In the genomic region with DNA sequence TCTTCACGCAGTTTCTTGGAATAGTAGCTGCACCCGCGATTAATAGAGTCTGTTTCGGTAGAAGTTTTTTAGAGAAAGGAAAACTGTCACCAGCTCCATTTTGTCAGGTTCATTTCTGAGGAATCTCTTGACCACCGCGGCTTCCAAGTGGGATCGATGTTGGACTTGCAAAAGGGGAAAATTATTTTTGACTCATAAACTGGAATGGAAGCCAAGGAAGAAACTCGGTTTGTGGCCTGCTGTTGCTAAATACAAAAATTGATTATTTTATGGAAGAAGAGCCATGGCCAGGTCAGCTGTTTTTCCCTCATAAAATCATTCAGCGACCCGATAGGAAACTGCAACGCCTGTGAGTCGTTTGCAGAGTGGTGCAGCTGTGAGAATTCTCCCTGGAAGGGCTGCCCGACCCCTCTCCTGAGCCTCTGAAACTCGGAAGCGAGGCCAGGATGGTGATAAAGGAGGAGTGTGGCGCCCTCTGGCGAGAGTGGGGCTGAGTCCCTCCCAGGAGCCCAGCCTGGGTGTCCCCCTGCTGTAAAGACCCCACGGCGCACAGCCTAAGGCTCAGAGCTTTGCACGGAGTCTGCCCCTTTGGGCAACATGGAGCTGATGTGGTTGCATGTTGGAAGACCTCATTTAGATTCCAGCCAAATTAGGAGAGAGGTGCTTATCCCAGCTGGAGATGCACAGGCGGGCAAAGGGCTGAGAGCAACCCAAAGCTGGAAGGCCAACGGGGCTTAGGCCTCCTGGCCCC, we compare ENCODE assay signal across 8 cellular contexts.
DNase-seq lines count a peak whose midpoint lies in the region; ATAC-seq and TF ChIP-seq lines count a peak whose summit lies in the region.

No MANE protein-coding gene starts in this region.

- H2AK5ac ChIP-seq in trophoblast cell (ENCODE audit: low read length): no peak overlapping the region

- no CpG with 5 or more reads among the region's 22 CpGs for WGBS in trophoblast cell (ENCODE audit: extremely low coverage, insufficient coverage, insufficient read length)
- 43 to 49% methylated on average over 13 to 22 of the region's 22 CpGs for WGBS in transverse colon (ENCODE audit: low coverage in 1 of 2), 2 donors

- H3K79me1 ChIP-seq in trophoblast cell (ENCODE audit: low read length): peaks cover 27% of the 10 kb centered on the region

- H3K4me3 ChIP-seq in A673 (ENCODE audit: low read depth, low read length, poor library complexity, severe bottlenecking) (no peak overlapping the region), trophoblast cell (ENCODE audit: low read depth, low read length) (no peak overlapping the region), transverse colon (no peak overlapping the region)

- peak overlapping the region; percentile 67 for H4K91ac ChIP-seq in trophoblast cell (ENCODE audit: low read depth, low read length)

- H3K9ac ChIP-seq in trophoblast cell (ENCODE audit: low read length): no peak overlapping the region

- TF ChIP-seq CTCF in A673 (conservative IDR thresholded peaks at IDR 0.05; ENCODE audit: low read depth, low read length) (peak; percentile 87), GM13976 (IDR thresholded peaks at IDR 0.05; ENCODE audit: borderline replicate concordance, control extremely low read depth, extremely low read depth, insufficient read depth, missing control alignments) (peak; percentile 78), transverse colon (IDR thresholded peaks at IDR 0.05) (peak; percentile 75 to 90 (median 84))

- intact Hi-C loops in A673 (cut with micrococcal nuclease; ENCODE audit: unreplicated experiment) (loop anchor here (1.0 to 5.0 kb wide), 2 partner anchors 163 to 188 kb away; partner anchors contain the start of gene SPSB1), transverse colon (cut with DNase I; ENCODE audit: low total_unique reads) (no loop called here)
- intact Hi-C loops in activated T-helper 2 cell treated with anti-CD3 and anti-CD28 coated beads, Interferon-gamma antibody, Interleukin-2, Interleukin-4, amounts not matched to agents 10 μg/mL and 5 μg/mL and 100 μg/mL, durations not matched to agents 14 hours and 24 hours and 36 hours (cut with micrococcal nuclease): loop anchor here (1.0 to 2.0 kb wide), 3 partner anchors 35 to 188 kb away; no protein-coding TSS in a partner anchor

- H4K12ac ChIP-seq in trophoblast cell (ENCODE audit: low read depth, low read length): no peak overlapping the region

- no peak for ATAC-seq in GM18907 (IDR thresholded peaks at IDR 0.05; ENCODE audit: unreplicated experiment)

- no peak overlapping the region for H3K23ac ChIP-seq in trophoblast cell (ENCODE audit: low read length)

- H3K27ac Mint-ChIP-seq in activated T-helper 2 cell treated with anti-CD3 and anti-CD28 coated beads, Interferon-gamma antibody, Interleukin-2, Interleukin-4, amounts not matched to agents 10 μg/mL and 5 μg/mL and 100 μg/mL, durations not matched to agents 14 hours and 24 hours and 36 hours: no peak overlapping the region

- peak overlapping the region; percentile 24 for H2BK5ac ChIP-seq in trophoblast cell (ENCODE audit: low read depth, low read length, poor library complexity)

- POLR2A ChIA-PET in A673 (lab: Charles Lee; ENCODE audit: low non-redundant PET): no interaction called here

- no peak overlapping the region for H3K18ac ChIP-seq in trophoblast cell (ENCODE audit: low read length)

- peak overlapping the region; percentile 82 for H2BK120ac ChIP-seq in trophoblast cell (ENCODE audit: insufficient read depth, low read length, poor library complexity)

- no peak for TF ChIP-seq POLR2A in transverse colon (IDR thresholded peaks at IDR 0.05)

- H3K9me3 Mint-ChIP-seq in activated T-helper 2 cell treated with anti-CD3 and anti-CD28 coated beads, Interferon-gamma antibody, Interleukin-2, Interleukin-4, amounts not matched to agents 10 μg/mL and 5 μg/mL and 100 μg/mL, durations not matched to agents 14 hours and 24 hours and 36 hours: no peaks in the 10 kb centered on the region

- H3K9me3 ChIP-seq in A673 (ENCODE audit: low read depth, low read length, poor library complexity, severe bottlenecking) (no peaks in the 10 kb centered on the region), trophoblast cell (ENCODE audit: insufficient read depth, low read depth, low read length) (peaks cover 4% of the 10 kb centered on the region), transverse colon (no peaks in the 10 kb centered on the region)

- peak overlapping the region; percentile 21 for H3K14ac ChIP-seq in trophoblast cell (ENCODE audit: low read length)

- no TSS peak for BruUV-seq in A673 (replicated peaks; lab: Mats Ljungman, UMichigan)

- peaks cover 7% of the 10 kb centered on the region for H3K79me2 ChIP-seq in trophoblast cell (ENCODE audit: control insufficient read depth, insufficient read depth, low read length, poor library complexity)

- H3K4me1 ChIP-seq in A673 (ENCODE audit: insufficient read depth, low read length, poor library complexity, severe bottlenecking): no peaks in the 10 kb centered on the region
- peaks cover 32 to 33% of the 10 kb centered on the region in 2 experiments for H3K4me1 ChIP-seq in trophoblast cell (ENCODE audit: control insufficient read depth in 1 of 2, insufficient read depth in 2 of 2, low read length in 2 of 2)
- H3K4me1 ChIP-seq in transverse colon: peaks cover 0 to 3% (median 2%) of the 10 kb centered on the region in 4 donors

- H4K8ac ChIP-seq in trophoblast cell (ENCODE audit: low read depth, low read length): no peak overlapping the region

- no peak for TF ChIP-seq EP300 in transverse colon (IDR thresholded peaks at IDR 0.05; ENCODE audit: low read depth)

- peak overlapping the region; percentile 93 for H2BK12ac ChIP-seq in trophoblast cell (ENCODE audit: low read length)

- H3K27ac ChIP-seq in A673 (ENCODE audit: low read depth, low read length, poor library complexity, severe bottlenecking) (no peak overlapping the region), trophoblast cell (ENCODE audit: low read depth, low read length) (no peak overlapping the region), transverse colon (no peak overlapping the region)

- CTCF ChIA-PET in A673 (lab: Charles Lee): interaction anchor here (0.6 to 2.7 kb wide), 3 partner anchors 166 to 754 kb away, joined by 3 to 13 read pairs (median 12); no protein-coding TSS in a partner anchor

- no peaks in the 10 kb centered on the region for H3K36me3 ChIP-seq in A673 (ENCODE audit: insufficient read depth, low read length, poor library complexity, severe bottlenecking)
- H3K36me3 ChIP-seq in trophoblast cell (ENCODE audit: control insufficient read depth in 1 of 2, insufficient read depth in 2 of 2, low read length in 2 of 2): no peaks in the 10 kb centered on the region
- H3K36me3 ChIP-seq in transverse colon: no peaks in the 10 kb centered on the region

- no peak overlapping the region for H3K4ac ChIP-seq in trophoblast cell (ENCODE audit: low read depth, low read length)

- peaks cover 9% of the 10 kb centered on the region for H3K27me3 Mint-ChIP-seq in activated T-helper 2 cell treated with anti-CD3 and anti-CD28 coated beads, Interferon-gamma antibody, Interleukin-2, Interleukin-4, amounts not matched to agents 10 μg/mL and 5 μg/mL and 100 μg/mL, durations not matched to agents 14 hours and 24 hours and 36 hours (ENCODE audit: low read depth)

- H3K36me3 Mint-ChIP-seq in activated T-helper 2 cell treated with anti-CD3 and anti-CD28 coated beads, Interferon-gamma antibody, Interleukin-2, Interleukin-4, amounts not matched to agents 10 μg/mL and 5 μg/mL and 100 μg/mL, durations not matched to agents 14 hours and 24 hours and 36 hours (ENCODE audit: low read depth): no peaks in the 10 kb centered on the region

- no peak overlapping the region for H3K4me3 Mint-ChIP-seq in activated T-helper 2 cell treated with anti-CD3 and anti-CD28 coated beads, Interferon-gamma antibody, Interleukin-2, Interleukin-4, amounts not matched to agents 10 μg/mL and 5 μg/mL and 100 μg/mL, durations not matched to agents 14 hours and 24 hours and 36 hours (ENCODE audit: low read depth)

- H2AFZ ChIP-seq in trophoblast cell (ENCODE audit: insufficient read depth, low read length, poor library complexity): no peak overlapping the region

- H3K4me2 ChIP-seq in trophoblast cell (ENCODE audit: low read length): no peak overlapping the region

- peak; percentile 73 for DNase-seq in A673 (ENCODE audit: low spot score)
- peak; percentile 86 for DNase-seq in GM13976 (ENCODE audit: low spot score)
- peak; percentile 55 for DNase-seq in RPMI7951 (ENCODE audit: low read depth)
- peak; percentile 37 for DNase-seq in activated T-helper 2 cell treated with anti-CD3 and anti-CD28 coated beads, Interferon-gamma antibody, Interleukin-2, Interleukin-4, amounts not matched to agents 10 μg/mL and 5 μg/mL and 100 μg/mL, durations not matched to agents 14 hours and 24 hours and 36 hours (ENCODE audit: low spot score)
- peak; percentile 83 for DNase-seq in germinal center (ENCODE audit: low spot score)
- peak; percentile 36 to 65 for DNase-seq in trophoblast cell
- peak; percentile 72 for DNase-seq in transverse colon

- in situ Hi-C loops in GM13976 (cut with MboI; ENCODE audit: low sequenced_read_pairs, unreplicated experiment): loop anchor here (10.0 kb wide), 1 partner anchor 171 kb away; no protein-coding TSS in a partner anchor
- in situ Hi-C loops in transverse colon (cut with MboI; ENCODE audit: low pct_ligation_motif_present in 1 of 4, low pct_unique_long_range_greater_than_20kb in 1 of 4, low sequenced_read_pairs in 3 of 4): loop anchor here (10.0 to 25.0 kb wide), 3 partner anchors 168 to 181 kb away; partner anchors contain the start of gene SPSB1 (in 1 of the 4)

- H3K4me1 Mint-ChIP-seq in activated T-helper 2 cell treated with anti-CD3 and anti-CD28 coated beads, Interferon-gamma antibody, Interleukin-2, Interleukin-4, amounts not matched to agents 10 μg/mL and 5 μg/mL and 100 μg/mL, durations not matched to agents 14 hours and 24 hours and 36 hours (ENCODE audit: low read depth): no peaks in the 10 kb centered on the region

- no peaks in the 10 kb centered on the region for H3K27me3 ChIP-seq in A673 (replicated peaks; ENCODE audit: insufficient read depth, low read depth, low read length, poor library complexity)
- H3K27me3 ChIP-seq in trophoblast cell (ENCODE audit: insufficient read depth, low read length): no peaks in the 10 kb centered on the region
- no peaks in the 10 kb centered on the region for H3K27me3 ChIP-seq in transverse colon
